Comparison of ENCODE assay signal across 15 cellular contexts in the genomic region with DNA sequence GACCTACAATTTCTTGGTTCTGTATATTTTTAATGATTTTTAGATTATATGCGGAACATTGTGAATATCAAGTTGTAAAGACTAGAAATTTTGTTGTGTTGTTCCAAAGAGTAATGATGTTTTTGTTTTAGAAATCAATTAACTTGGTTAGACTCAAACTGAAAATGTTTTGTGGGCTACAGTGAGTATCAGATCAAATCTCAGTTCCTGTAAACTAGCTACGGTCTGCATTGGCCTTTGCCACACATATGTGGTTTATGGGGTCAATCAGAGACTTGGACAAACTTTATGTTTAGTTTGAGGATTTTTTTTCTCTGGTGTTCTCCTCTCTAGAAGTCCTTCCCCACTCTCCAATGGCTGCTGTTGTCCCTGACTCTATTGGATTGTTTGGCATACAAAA.
DNase-seq lines count a peak whose midpoint lies in the region; ATAC-seq and TF ChIP-seq lines count a peak whose summit lies in the region.
"Had no signal": no experiment of that assay in that cellular context is flagged by ENCODE, and none has a peak within 500 bp of the region (broad histone marks: within the 10 kb centered on the region; RNA-seq: fewer than 3 reads in every experiment).

No MANE protein-coding gene starts in this region.

- 53% methylated on average over 2 of the region's 2 CpGs for WGBS in SK-N-SH (ENCODE audit: low lambda C conversion rate)

- H3K4me1 Mint-ChIP-seq in CD8-positive, alpha-beta T cell (ENCODE audit: low read depth): no peaks in the 10 kb centered on the region

- no peaks in the 10 kb centered on the region for H4K20me1 ChIP-seq in SK-N-SH (ENCODE audit: insufficient read depth)

- no peaks in the 10 kb centered on the region for H3K36me3 Mint-ChIP-seq in CD8-positive, alpha-beta T cell

- H3K4me3 ChIP-seq in SK-N-SH (ENCODE audit: low read depth in 2 of 2, low read length in 1 of 2): no peak overlapping the region
- H3K4me3 ChIP-seq in CD8-positive, alpha-beta T cell (ENCODE audit: low read depth, low read length): no peak overlapping the region
- H3K4me3 ChIP-seq: tibial artery had no signal

- no peaks in the 10 kb centered on the region for H3K9me2 ChIP-seq in SK-N-SH

- no peaks in the 10 kb centered on the region for H3K79me2 ChIP-seq in SK-N-SH (ENCODE audit: insufficient read depth)

- H3K27me3 ChIP-seq in SK-N-SH (ENCODE audit: insufficient read depth): no peaks in the 10 kb centered on the region
- H3K27me3 ChIP-seq in CD8-positive, alpha-beta T cell (ENCODE audit: insufficient read depth, low read length): no peaks in the 10 kb centered on the region
- H3K27me3 ChIP-seq: tibial artery had no signal

- no peak overlapping the region for H3K27ac Mint-ChIP-seq in CD8-positive, alpha-beta T cell
- H3K27ac Mint-ChIP-seq: effector memory CD8-positive, alpha-beta T cell had no signal

- no peaks in the 10 kb centered on the region; a peak in 1 of 4 replicates for H3K4me1 ChIP-seq in SK-N-SH (ENCODE audit: control insufficient read depth in 1 of 2, insufficient read depth in 2 of 2, low read depth in 1 of 2, low read length in 1 of 2)
- H3K4me1 ChIP-seq in CD8-positive, alpha-beta T cell (ENCODE audit: insufficient read depth, low read length): no peaks in the 10 kb centered on the region
- H3K4me1 ChIP-seq: tibial artery had no signal

- DNase-seq in GM13977 (ENCODE audit: low spot score): peak; percentile 14
- DNase-seq in SK-N-SH: no peak
- no peak for DNase-seq in CD8-positive, alpha-beta T cell
- no peak for DNase-seq in posterior cingulate gyrus
- DNase-seq in NCI-H2081 (lab: John Stamatoyannopoulos, UW): no peak
- DNase-seq: ACHN; activated T-cell treated with anti-CD3 and anti-CD28 coated beads, Interleukin-2, amount 50 U/mL, for 48 hours; anterior cingulate cortex; effector memory CD8-positive, alpha-beta T cell; kidney glomerular epithelial cell; NCI-H1092 treated with DMSO at 0.1 percent for 48 hours; tibial artery had no signal

- H3F3A ChIP-seq in SK-N-SH (replicated peaks; ENCODE audit: insufficient read depth): no peaks in the 10 kb centered on the region

- H3K9me3 ChIP-seq in SK-N-SH: no peaks in the 10 kb centered on the region
- H3K9me3 ChIP-seq in CD8-positive, alpha-beta T cell (ENCODE audit: low read length): no peaks in the 10 kb centered on the region
- H3K9me3 ChIP-seq: tibial artery had no signal

- TF ChIP-seq EP300 in SK-N-SH (IDR thresholded peaks at IDR 0.05; ENCODE audit: borderline replicate concordance in 1 of 2, low read depth in 1 of 2, low read length in 1 of 2): no peak

- peak; percentile 99 for ATAC-seq in GM19395 (IDR thresholded peaks at IDR 0.05; ENCODE audit: unreplicated experiment)
- ATAC-seq in HG02623 (IDR thresholded peaks at IDR 0.05; ENCODE audit: unreplicated experiment): peak; percentile 93
- peak; percentile 97 for ATAC-seq in HG03175 (IDR thresholded peaks at IDR 0.05; ENCODE audit: unreplicated experiment)
- ATAC-seq in CD8-positive, alpha-beta T cell: no peak
- ATAC-seq: effector memory CD8-positive, alpha-beta T cell had no signal

- H3K9me3 Mint-ChIP-seq in CD8-positive, alpha-beta T cell: peaks cover 3% of the 10 kb centered on the region

- no peak overlapping the region for H3K9ac ChIP-seq in SK-N-SH

- CTCF ChIA-PET in SK-N-SH (lab: Yijun Ruan, JAX): no interaction called here
- CTCF ChIA-PET in CD8-positive, alpha-beta T cell (lab: Charles Lee): no interaction called here

- no peak for TF ChIP-seq CTCF in GM13977 (IDR thresholded peaks at IDR 0.05; ENCODE audit: extremely low read depth, insufficient read depth, missing control alignments)
- TF ChIP-seq CTCF in SK-N-SH (IDR thresholded peaks at IDR 0.05): no peak
- no peak for TF ChIP-seq CTCF in CD8-positive, alpha-beta T cell (IDR thresholded peaks at IDR 0.05)

- H2AFZ ChIP-seq in SK-N-SH (ENCODE audit: low read depth): no peak overlapping the region

- no peak for TF ChIP-seq RAD21 in SK-N-SH (IDR thresholded peaks at IDR 0.05; ENCODE audit: low read length)

- POLR2A ChIA-PET in SK-N-SH (lab: Yijun Ruan, JAX): no interaction called here
- POLR2A ChIA-PET in CD8-positive, alpha-beta T cell (lab: Charles Lee): interaction anchor here (0.6 kb wide), 1 partner anchor 213 kb away, joined by 3 read pairs; no protein-coding TSS in a partner anchor

- H3K36me3 ChIP-seq in SK-N-SH (replicated peaks in 1 of 2; ENCODE audit: control insufficient read depth in 1 of 2, insufficient read depth in 2 of 2, low read length in 1 of 2): no peaks in the 10 kb centered on the region
- no peaks in the 10 kb centered on the region for H3K36me3 ChIP-seq in CD8-positive, alpha-beta T cell (ENCODE audit: insufficient read depth, low read length)
- H3K36me3 ChIP-seq: tibial artery had no signal

- no peak overlapping the region for H3K4me2 ChIP-seq in SK-N-SH

- H3K4me3 Mint-ChIP-seq in CD8-positive, alpha-beta T cell: no peak overlapping the region
- H3K4me3 Mint-ChIP-seq: effector memory CD8-positive, alpha-beta T cell had no signal

- no peaks in the 10 kb centered on the region for H3K27me3 Mint-ChIP-seq in CD8-positive, alpha-beta T cell (ENCODE audit: low read depth)
- H3K27me3 Mint-ChIP-seq: effector memory CD8-positive, alpha-beta T cell had no signal

- in situ Hi-C loops in GM13977 (cut with MboI; ENCODE audit: low pct_unique_long_range_greater_than_20kb, low sequenced_read_pairs, unreplicated experiment): no loop called here

- intact Hi-C loops in CD8-positive, alpha-beta T cell (cut with DNase I, micrococcal nuclease): no loop called here
- intact Hi-C loops in posterior cingulate gyrus (cut with DNase I): no loop called here

- no peak overlapping the region for H3K27ac ChIP-seq in SK-N-SH (ENCODE audit: low read depth in 2 of 2, low read length in 1 of 2)
- H3K27ac ChIP-seq in CD8-positive, alpha-beta T cell (ENCODE audit: low read depth, low read length): no peak overlapping the region
- H3K27ac ChIP-seq: tibial artery had no signal

TF ChIP-seq in SK-N-SH, 30 proteins besides CTCF, POLR2A, EP300 and RAD21 (continues in another document):
- TF ChIP-seq FOXJ3 (CRISPR knock-in tag; IDR thresholded peaks at IDR 0.05) (no peak), RFX5 (IDR thresholded peaks at IDR 0.05; ENCODE audit: low read length) (no peak), GABPA (IDR thresholded peaks at IDR 0.05; ENCODE audit: low read depth) (no peak), IRF3 (IDR thresholded peaks at IDR 0.05; ENCODE audit: low read depth, low read length) (no peak), RCOR1 (IDR thresholded peaks at IDR 0.05; ENCODE audit: low read length) (no peak), SMC3 (IDR thresholded peaks at IDR 0.05; ENCODE audit: low read depth, low read length) (no peak), FOSL2 (IDR thresholded peaks at IDR 0.05; ENCODE audit: borderline replicate concordance, low read depth) (no peak), ELF1 (IDR thresholded peaks at IDR 0.05) (no peak), NRF1 (IDR thresholded peaks at IDR 0.05; ENCODE audit: low read depth, low read length) (no peak), SIN3A (IDR thresholded peaks at IDR 0.05; ENCODE audit: borderline replicate concordance, low read depth, low read length) (no peak), FOXM1 (IDR thresholded peaks at IDR 0.05; ENCODE audit: low read depth) (no peak)
- TF ChIP-seq, protein P1, sequence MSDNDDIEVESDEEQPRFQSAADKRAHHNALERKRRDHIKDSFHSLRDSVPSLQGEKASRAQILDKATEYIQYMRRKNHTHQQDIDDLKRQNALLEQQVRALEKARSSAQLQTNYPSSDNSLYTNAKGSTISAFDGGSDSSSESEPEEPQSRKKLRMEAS (IDR thresholded peaks at IDR 0.05; ENCODE audit: low read depth): no peak
- TF ChIP-seq, protein P2, sequence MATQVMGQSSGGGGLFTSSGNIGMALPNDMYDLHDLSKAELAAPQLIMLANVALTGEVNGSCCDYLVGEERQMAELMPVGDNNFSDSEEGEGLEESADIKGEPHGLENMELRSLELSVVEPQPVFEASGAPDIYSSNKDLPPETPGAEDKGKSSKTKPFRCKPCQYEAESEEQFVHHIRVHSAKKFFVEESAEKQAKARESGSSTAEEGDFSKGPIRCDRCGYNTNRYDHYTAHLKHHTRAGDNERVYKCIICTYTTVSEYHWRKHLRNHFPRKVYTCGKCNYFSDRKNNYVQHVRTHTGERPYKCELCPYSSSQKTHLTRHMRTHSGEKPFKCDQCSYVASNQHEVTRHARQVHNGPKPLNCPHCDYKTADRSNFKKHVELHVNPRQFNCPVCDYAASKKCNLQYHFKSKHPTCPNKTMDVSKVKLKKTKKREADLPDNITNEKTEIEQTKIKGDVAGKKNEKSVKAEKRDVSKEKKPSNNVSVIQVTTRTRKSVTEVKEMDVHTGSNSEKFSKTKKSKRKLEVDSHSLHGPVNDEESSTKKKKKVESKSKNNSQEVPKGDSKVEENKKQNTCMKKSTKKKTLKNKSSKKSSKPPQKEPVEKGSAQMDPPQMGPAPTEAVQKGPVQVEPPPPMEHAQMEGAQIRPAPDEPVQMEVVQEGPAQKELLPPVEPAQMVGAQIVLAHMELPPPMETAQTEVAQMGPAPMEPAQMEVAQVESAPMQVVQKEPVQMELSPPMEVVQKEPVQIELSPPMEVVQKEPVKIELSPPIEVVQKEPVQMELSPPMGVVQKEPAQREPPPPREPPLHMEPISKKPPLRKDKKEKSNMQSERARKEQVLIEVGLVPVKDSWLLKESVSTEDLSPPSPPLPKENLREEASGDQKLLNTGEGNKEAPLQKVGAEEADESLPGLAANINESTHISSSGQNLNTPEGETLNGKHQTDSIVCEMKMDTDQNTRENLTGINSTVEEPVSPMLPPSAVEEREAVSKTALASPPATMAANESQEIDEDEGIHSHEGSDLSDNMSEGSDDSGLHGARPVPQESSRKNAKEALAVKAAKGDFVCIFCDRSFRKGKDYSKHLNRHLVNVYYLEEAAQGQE (IDR thresholded peaks at IDR 0.05; ENCODE audit: low read depth, low read length): no peak
- TF ChIP-seq, protein P3, sequence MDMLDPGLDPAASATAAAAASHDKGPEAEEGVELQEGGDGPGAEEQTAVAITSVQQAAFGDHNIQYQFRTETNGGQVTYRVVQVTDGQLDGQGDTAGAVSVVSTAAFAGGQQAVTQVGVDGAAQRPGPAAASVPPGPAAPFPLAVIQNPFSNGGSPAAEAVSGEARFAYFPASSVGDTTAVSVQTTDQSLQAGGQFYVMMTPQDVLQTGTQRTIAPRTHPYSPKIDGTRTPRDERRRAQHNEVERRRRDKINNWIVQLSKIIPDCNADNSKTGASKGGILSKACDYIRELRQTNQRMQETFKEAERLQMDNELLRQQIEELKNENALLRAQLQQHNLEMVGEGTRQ (IDR thresholded peaks at IDR 0.05; ENCODE audit: borderline replicate concordance, low read depth, low read length): no peak
